11 cellular contexts compared by ENCODE assay signal in the genomic region with DNA sequence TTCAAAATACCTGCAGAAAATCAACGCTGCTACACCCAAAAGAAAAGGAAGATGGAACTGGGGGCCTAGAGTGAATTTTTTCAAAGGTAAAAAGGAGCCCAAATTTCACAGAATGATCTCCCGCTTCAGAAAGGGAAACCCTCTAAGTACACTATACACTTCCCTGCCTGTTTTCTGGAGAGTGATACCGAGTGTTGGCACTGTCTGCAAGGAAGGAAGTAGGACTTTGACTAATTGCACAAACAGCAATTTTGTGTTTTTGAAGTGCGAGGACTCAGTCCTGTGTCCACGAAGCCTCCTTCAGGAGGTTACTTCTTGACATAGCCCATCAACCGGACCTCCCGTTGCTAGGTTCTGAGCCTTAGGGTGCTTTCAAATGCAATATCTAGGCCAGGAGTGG.
"Had no signal": no experiment of that assay in that cellular context is flagged by ENCODE, and none has a peak within 500 bp of the region (broad histone marks: within the 10 kb centered on the region; RNA-seq: fewer than 3 reads in every experiment).

No MANE protein-coding gene starts in this region.

- H3K27ac ChIP-seq: GM23248 had no signal

- H2AFZ ChIP-seq: GM23248, GM23338 had no signal

- FAIRE-seq: H1, H54 had no signal

- H3K4me2 ChIP-seq: GM23338 had no signal

- ATAC-seq: GM23338, HCT116 had no signal

- H3K36me3 ChIP-seq: HAP-1 had no signal

- DNase-seq: GM23248, GOT3, H7, H9, HCEC 1CT, HFFc6 had no signal

- H3K9me3 ChIP-seq: HAP-1 had no signal

- H3K9ac ChIP-seq: GM23248 had no signal

- H3K4me3 ChIP-seq: GM23248, GM23338, HAP-1 had no signal
